Comparison of ENCODE assay signal across 8 cellular contexts in genomic region chr1:33347650-33347992, GRCh38. TPM values are rescaled to one million over a fixed set of nuclear protein-coding genes. Genes with fewer than 3 reads are reported as not detected.
DNase-seq lines count a peak whose midpoint lies in the region; ATAC-seq and TF ChIP-seq lines count a peak whose summit lies in the region.

No MANE protein-coding gene starts in this region.

- no peaks in the 10 kb centered on the region for H3K27me3 ChIP-seq in RWPE2 (ENCODE audit: insufficient read depth, poor library complexity, severe bottlenecking)

- H3K4me3 Mint-ChIP-seq in osteocyte (ENCODE audit: unreplicated experiment): peak overlapping the region; percentile 84

- H3K36me3 Mint-ChIP-seq in osteocyte (ENCODE audit: unreplicated experiment): peaks cover 35% of the 10 kb centered on the region

- ATAC-seq in RWPE2 (ENCODE audit: low read depth) (no peak), GM18861 (IDR thresholded peaks at IDR 0.05; ENCODE audit: unreplicated experiment) (no peak)

- H3K4me1 Mint-ChIP-seq in osteocyte (ENCODE audit: unreplicated experiment): peaks cover 66% of the 10 kb centered on the region

- TF ChIP-seq POLR2A in erythroblast (IDR thresholded peaks at IDR 0.05; ENCODE audit: low read length): no peak

- H3K36me3 ChIP-seq in RWPE2 (ENCODE audit: low read depth): peaks cover 59% of the 10 kb centered on the region

- H3K9me3 ChIP-seq in RWPE2 (ENCODE audit: severe bottlenecking): no peaks in the 10 kb centered on the region

- no peaks in the 10 kb centered on the region for H3K9me3 Mint-ChIP-seq in osteocyte (ENCODE audit: unreplicated experiment)

- peak; percentile 56 for DNase-seq in EL
- no peak for DNase-seq in RWPE2 (ENCODE audit: low spot score)
- peak; percentile 50 to 57 for DNase-seq in erythroblast (lab: John Stamatoyannopoulos, UW)
- no peak for DNase-seq in osteocyte (ENCODE audit: extremely low spot score, unreplicated experiment)
- no peak for DNase-seq in HuH-7.5 (ENCODE audit: low spot score)
- DNase-seq in 8988T: no peak
- no peak for DNase-seq in mucosa of gallbladder (ENCODE audit: low spot score)

- no peaks in the 10 kb centered on the region for H3K27me3 Mint-ChIP-seq in osteocyte (ENCODE audit: unreplicated experiment)

- TF ChIP-seq CTCF in RWPE2 (IDR thresholded peaks at IDR 0.05; ENCODE audit: poor library complexity, severe bottlenecking) (no peak), osteocyte (IDR thresholded peaks at IDR 0.05) (no peak)

- peak overlapping the region; percentile 99 for H3K27ac ChIP-seq in RWPE2 (ENCODE audit: poor library complexity, severe bottlenecking)

- H3K4me1 ChIP-seq in RWPE2 (ENCODE audit: insufficient read depth, poor library complexity, severe bottlenecking): peaks cover 38% of the 10 kb centered on the region

- H3K27ac Mint-ChIP-seq in osteocyte (ENCODE audit: unreplicated experiment): peak overlapping the region; percentile 90

- H3K4me3 ChIP-seq in RWPE2 (ENCODE audit: severe bottlenecking): peak overlapping the region; percentile 97

RNA-seq across cellular contexts. Expression of gene A3GALT2, which starts 26.7 kb away (rescaled TPM):
- total RNA-seq in osteocyte (0.35 TPM in 1 of 2 replicates, not detected in the other), mucosa of gallbladder (not detected)

Comparison
In these comparisons a context has a peak if more than half of its experiments do, and no peak if none do; other contexts are left out.
1. DNase-seq: peak in EL (single experiment) and erythroblast (2 of 2); none in RWPE2 (single experiment), osteocyte (single experiment), HuH-7.5 (single experiment), 8988T (single experiment) and mucosa of gallbladder (single experiment).